Comparison of ENCODE assay signal across 8 cellular contexts in the genomic region with DNA sequence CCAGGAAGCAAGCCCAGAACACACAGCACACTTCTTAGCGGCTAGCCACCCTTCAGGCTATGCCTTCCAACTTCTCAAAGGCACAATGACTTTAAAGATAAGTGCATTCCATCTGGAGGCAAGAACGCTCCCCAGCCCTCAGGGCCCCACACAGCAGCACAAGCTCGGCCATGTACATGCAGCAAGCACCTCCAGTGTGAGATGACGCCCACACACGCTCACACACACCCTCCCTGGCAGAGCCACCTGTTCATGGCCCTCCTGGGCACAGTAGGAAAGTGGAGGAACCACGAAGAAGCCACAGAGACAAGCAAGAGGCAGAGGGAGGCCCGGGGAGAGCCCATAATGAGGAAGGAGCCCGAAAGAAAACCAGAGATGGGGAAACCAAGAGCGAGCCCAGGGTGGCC. TPM values are rescaled to one million over a fixed set of nuclear protein-coding genes. Genes with fewer than 3 reads are reported as not detected.
DNase-seq lines count a peak whose midpoint lies in the region; ATAC-seq and TF ChIP-seq lines count a peak whose summit lies in the region.

No MANE protein-coding gene starts in this region.

- H3K4me1 Mint-ChIP-seq in naive thymus-derived CD8-positive, alpha-beta T cell: peaks cover 45 to 79% (median 70%) of the 10 kb centered on the region in 4 donors

- H3K4me3 ChIP-seq in ascending aorta: no peak overlapping the region

- peaks cover 0 to 18% of the 10 kb centered on the region in 2 donors for H3K4me1 ChIP-seq in ascending aorta

- no peaks in the 10 kb centered on the region for H3K27me3 Mint-ChIP-seq in naive thymus-derived CD8-positive, alpha-beta T cell

- no peaks in the 10 kb centered on the region for H3K36me3 Mint-ChIP-seq in naive thymus-derived CD8-positive, alpha-beta T cell

- no peaks in the 10 kb centered on the region for H3K36me3 ChIP-seq in ascending aorta

- peak; percentile 24 for ATAC-seq in GM19351 (IDR thresholded peaks at IDR 0.05; ENCODE audit: unreplicated experiment)
- ATAC-seq in naive thymus-derived CD8-positive, alpha-beta T cell: peak; percentile 19 to 26

- peak overlapping the region; percentile 40 to 93 (median 80) for H3K4me3 Mint-ChIP-seq in naive thymus-derived CD8-positive, alpha-beta T cell

- peak overlapping the region; percentile 94 to 100 (median 98) for H3K27ac Mint-ChIP-seq in naive thymus-derived CD8-positive, alpha-beta T cell

- H3K27ac ChIP-seq in ascending aorta: peak overlapping the region; percentile 35 to 57

- no peaks in the 10 kb centered on the region for H3K9me3 ChIP-seq in ascending aorta

- POLR2A ChIA-PET in naive thymus-derived CD8-positive, alpha-beta T cell (lab: Charles Lee): interaction anchor here (1.0 to 3.1 kb wide), 8 partner anchors 11 to 616 kb away, joined by 3 to 35 read pairs (median 5); a partner anchor contains a TSS

- intact Hi-C loops in ascending aorta (cut with DNase I): no loop called here

- no peaks in the 10 kb centered on the region for H3K27me3 ChIP-seq in ascending aorta

- H3K9me3 Mint-ChIP-seq in naive thymus-derived CD8-positive, alpha-beta T cell: no peaks in the 10 kb centered on the region

- no peak for TF ChIP-seq CTCF in ascending aorta (IDR thresholded peaks at IDR 0.05)

- DNase-seq in KG1 (lab: John Stamatoyannopoulos, UW) (peak; percentile 23), ascending aorta (ENCODE audit: low spot score in 2 of 2) (no peak), ecto neural progenitor cell (ENCODE audit: low spot score) (no peak), NCI-H1048 (lab: John Stamatoyannopoulos, UW) (no peak), NCI-H226 (no peak), NCI-H1694 (lab: John Stamatoyannopoulos, UW) (no peak)
- peak in 4 of 10 donors; percentile 19 to 50 (median 34) for DNase-seq in naive thymus-derived CD8-positive, alpha-beta T cell

RNA-seq across cellular contexts. Expression of a gene that starts 21.7 kb away (rescaled TPM):
- total RNA-seq in ascending aorta: 71.6 TPM
- total RNA-seq in naive thymus-derived CD8-positive, alpha-beta T cell: 100 to 1,000 TPM; 130 to 132 TPM
- 100 to 1,000 TPM; 156 to 189 (median 167) TPM for polyA plus RNA-seq in naive thymus-derived CD8-positive, alpha-beta T cell
